1 cellular context compared by ENCODE assay signal in the genomic region with DNA sequence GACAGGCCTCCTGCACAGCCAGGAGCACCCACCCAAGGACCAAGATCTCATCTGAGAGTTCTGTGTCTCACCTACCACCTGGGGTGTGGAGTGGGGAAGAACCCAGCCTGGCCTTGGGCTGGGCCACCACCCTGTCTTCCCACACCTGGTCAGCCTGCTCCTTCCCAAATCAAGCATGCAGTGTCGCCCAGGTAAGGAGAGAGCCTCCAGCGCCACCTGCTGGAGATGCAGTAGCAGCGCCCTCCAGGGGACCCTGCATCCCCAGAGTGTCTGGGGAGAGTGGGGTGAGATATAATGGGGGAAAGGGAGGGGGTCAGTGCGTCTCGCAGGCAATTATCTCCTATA.
A peak's percentile ranks its signal among the peaks of the same experiment; 100 is the strongest.
TF ChIP-seq lines count a peak whose summit lies in the region.

No MANE protein-coding gene starts in this region.

TF ChIP-seq in K562, 482 proteins besides CTCF, POLR2A, EP300 and RAD21 (continued from another document):
- TF ChIP-seq, protein P1, sequence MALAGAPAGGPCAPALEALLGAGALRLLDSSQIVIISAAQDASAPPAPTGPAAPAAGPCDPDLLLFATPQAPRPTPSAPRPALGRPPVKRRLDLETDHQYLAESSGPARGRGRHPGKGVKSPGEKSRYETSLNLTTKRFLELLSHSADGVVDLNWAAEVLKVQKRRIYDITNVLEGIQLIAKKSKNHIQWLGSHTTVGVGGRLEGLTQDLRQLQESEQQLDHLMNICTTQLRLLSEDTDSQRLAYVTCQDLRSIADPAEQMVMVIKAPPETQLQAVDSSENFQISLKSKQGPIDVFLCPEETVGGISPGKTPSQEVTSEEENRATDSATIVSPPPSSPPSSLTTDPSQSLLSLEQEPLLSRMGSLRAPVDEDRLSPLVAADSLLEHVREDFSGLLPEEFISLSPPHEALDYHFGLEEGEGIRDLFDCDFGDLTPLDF (CRISPR knock-in tag; IDR thresholded peaks at IDR 0.05), result no peak
- TF ChIP-seq ZBED1 (IDR thresholded peaks at IDR 0.05), result 0 out of 2 replicates have a peak, but pooled peaks have one; percentile 46
- TF ChIP-seq ZBTB1 (CRISPR knock-in tag; IDR thresholded peaks at IDR 0.05; ENCODE audit: borderline replicate concordance, low read depth), result no peak
